In genomic region chr5:150233706-150234105, GRCh38 we compare ENCODE assay signal across 2 cellular contexts.
A peak's percentile ranks its signal among the peaks of the same experiment; 100 is the strongest.
TF ChIP-seq lines count a peak whose summit lies in the region.

No MANE protein-coding gene starts in this region.

TF ChIP-seq in HEK293, 187 proteins besides CTCF, POLR2A, EP300 and RAD21:
- TF ChIP-seq ZNF121 (tag by site-specific recombination; IDR thresholded peaks at IDR 0.05), result peak; percentile 66

TF ChIP-seq in K562, 482 proteins besides CTCF, POLR2A, EP300 and RAD21:
- TF ChIP-seq ZNF121 (CRISPR knock-in tag; conservative IDR thresholded peaks at IDR 0.05), result peak; percentile 64
TF ChIP-seq in K562: peak in this region for 1; not testable (repeated sequence) for 481.
